9 cellular contexts compared by ENCODE assay signal in genomic region chr4:9381012-9381534, GRCh38. TPM values are rescaled to one million over a fixed set of nuclear protein-coding genes. Genes with fewer than 3 reads are reported as not detected.
DNase-seq lines count a peak whose midpoint lies in the region; ATAC-seq, FAIRE-seq and TF ChIP-seq lines count a peak whose summit lies in the region.
"Not testable (repeated sequence)": the region's sequence is repeated elsewhere in the genome, so short reads cannot be mapped to it uniquely, and the experiment has no call there.
"Had no signal": no experiment of that assay in that cellular context is flagged by ENCODE, and none has a peak within 500 bp of the region (broad histone marks: within the 10 kb centered on the region; RNA-seq: fewer than 3 reads in every experiment).

No MANE protein-coding gene starts in this region.

- peak; percentile 22 for DNase-seq in HFFc6
- peak in 32 of 34 experiments; percentile 8 to 62 (median 32) for DNase-seq in T-cell
- DNase-seq in activated T-cell treated with anti-CD3 and anti-CD28 coated beads, Interleukin-2, amount 50 U/mL, for 72 hours, result peak; percentile 61 to 62
- peak; percentile 27 to 35 (median 29) for DNase-seq in effector memory CD4-positive, alpha-beta T cell
- DNase-seq in kidney, result peak; percentile 79
- peak; percentile 12 for DNase-seq in stimulated activated CD8-positive, alpha-beta memory T cell treated with anti-CD3 and anti-CD28 coated beads, Interleukin-15, amount 100 ng/mL, for 24 hours (ENCODE audit: low read depth)

- FAIRE-seq in kidney (lab: Jason Lieb, UNC), result peak; percentile 90

- H3K9ac ChIP-seq in kidney (ENCODE audit: low read length in 2 of 2); parathyroid adenoma: not testable (repeated sequence)

- H3K27ac Mint-ChIP-seq in HFFc6; T-cell; activated T-cell treated with anti-CD3 and anti-CD28 coated beads, Interleukin-2, amount 50 U/mL, for 72 hours: not testable (repeated sequence)

- not testable (repeated sequence) for H3K27me3 Mint-ChIP-seq in HFFc6 (ENCODE audit: insufficient read depth); T-cell; activated T-cell treated with anti-CD3 and anti-CD28 coated beads, Interleukin-2, amount 50 U/mL, for 72 hours (ENCODE audit: low read depth)

- CTCF ChIA-PET in T-cell (lab: Charles Lee), result not testable (repeated sequence)

- intact Hi-C loops in kidney (cut with DNase I), result not testable (repeated sequence)

- peak; percentile 72 for TF ChIP-seq CTCF in C4-2B (conservative IDR thresholded peaks at IDR 0.05)
- peak; percentile 73 for TF ChIP-seq CTCF in HFFc6 (IDR thresholded peaks at IDR 0.05)
- TF ChIP-seq CTCF in kidney (IDR thresholded peaks at IDR 0.05; ENCODE audit: borderline replicate concordance, extremely low read depth, insufficient read depth), result peak; percentile 30
- peak; percentile 56 for TF ChIP-seq CTCF in parathyroid adenoma (IDR thresholded peaks at IDR 0.05)

- H3K27ac ChIP-seq in C4-2B; effector memory CD4-positive, alpha-beta T cell (ENCODE audit: insufficient read depth, low read length, poor library complexity, severe bottlenecking); kidney (ENCODE audit: low read depth in 2 of 2, low read length in 2 of 2); parathyroid adenoma: not testable (repeated sequence)

- ATAC-seq in T-cell (replicated peaks in 1 of 4), result peak in 1 of 4 experiments; percentile 42
- ATAC-seq in activated T-cell treated with anti-CD3 and anti-CD28 coated beads, Interleukin-2, amount 50 U/mL, for 72 hours (replicated peaks in 1 of 2), result peak; percentile 48 to 70

- H3K9me3 Mint-ChIP-seq in HFFc6, result peaks cover 29% of the 10 kb centered on the region
- not testable (repeated sequence) for H3K9me3 Mint-ChIP-seq in T-cell; activated T-cell treated with anti-CD3 and anti-CD28 coated beads, Interleukin-2, amount 50 U/mL, for 72 hours

- H3K4me3 Mint-ChIP-seq in HFFc6, result not testable (repeated sequence)
- H3K4me3 Mint-ChIP-seq in T-cell, result peak overlapping the region; percentile 25 to 61 (median 61)
- peak overlapping the region; percentile 36 to 65 for H3K4me3 Mint-ChIP-seq in activated T-cell treated with anti-CD3 and anti-CD28 coated beads, Interleukin-2, amount 50 U/mL, for 72 hours

- H3K36me3 Mint-ChIP-seq in HFFc6 (ENCODE audit: low read depth); T-cell; activated T-cell treated with anti-CD3 and anti-CD28 coated beads, Interleukin-2, amount 50 U/mL, for 72 hours (ENCODE audit: insufficient read depth in 2 of 2): not testable (repeated sequence)

- H3K27me3 ChIP-seq in effector memory CD4-positive, alpha-beta T cell (replicated peaks; ENCODE audit: control insufficient read depth, insufficient read depth, low read length, poor library complexity, severe bottlenecking); parathyroid adenoma (ENCODE audit: control insufficient read depth, insufficient read depth, low read length): not testable (repeated sequence)

- H3K4me1 ChIP-seq in effector memory CD4-positive, alpha-beta T cell (ENCODE audit: control insufficient read depth, insufficient read depth, low read length, poor library complexity, severe bottlenecking); kidney (ENCODE audit: control insufficient read depth in 1 of 2, insufficient read depth in 1 of 2, low read depth in 1 of 2, low read length in 2 of 2); parathyroid adenoma: not testable (repeated sequence)

- H3K4me2 ChIP-seq in parathyroid adenoma (ENCODE audit: low read length), result peak overlapping the region; percentile 67

- peak overlapping the region; percentile 32 for H3K4me3 ChIP-seq in effector memory CD4-positive, alpha-beta T cell (ENCODE audit: insufficient read depth, low read depth, low read length, poor library complexity, severe bottlenecking)
- H3K4me3 ChIP-seq in kidney (ENCODE audit: low read length in 2 of 2) (peak overlapping the region in 1 of 2 donors; percentile 37), parathyroid adenoma (ENCODE audit: low read depth, low read length) (peak overlapping the region; percentile 57)

- H3K9me3 ChIP-seq in effector memory CD4-positive, alpha-beta T cell (ENCODE audit: control insufficient read depth, low read length); kidney (ENCODE audit: control insufficient read depth in 1 of 2, low read length in 2 of 2); parathyroid adenoma (ENCODE audit: control insufficient read depth, low read length): not testable (repeated sequence)

- POLR2A ChIA-PET in T-cell (lab: Charles Lee), result not testable (repeated sequence)

- not testable (repeated sequence) for H3K36me3 ChIP-seq in effector memory CD4-positive, alpha-beta T cell (ENCODE audit: control insufficient read depth, insufficient read depth, low read length); kidney (ENCODE audit: control insufficient read depth in 1 of 2, insufficient read depth in 2 of 2, low read length in 2 of 2); parathyroid adenoma (ENCODE audit: control insufficient read depth, insufficient read depth, low read length)

- peak overlapping the region; percentile 67 for H2AFZ ChIP-seq in parathyroid adenoma

- not testable (repeated sequence) for H3K4me1 Mint-ChIP-seq in HFFc6 (ENCODE audit: low read depth); T-cell; activated T-cell treated with anti-CD3 and anti-CD28 coated beads, Interleukin-2, amount 50 U/mL, for 72 hours (ENCODE audit: low read depth)

- not testable (repeated sequence) for H3K79me2 ChIP-seq in parathyroid adenoma

RNA-seq across cellular contexts. Expression of gene USP17L30, which starts 18.1 kb away (rescaled TPM):
- not detected for total RNA-seq in HFFc6 (2021; fragmentation: NEBNext Ultra II Directional; extraction: Animal tissue kit (Norgen Biotek cat#: 25700))
- total RNA-seq in T-cell (not detected), kidney (not detected)
- not detected for total RNA-seq in activated T-cell treated with anti-CD3 and anti-CD28 coated beads, Interleukin-2, amount 50 U/mL, for 72 hours
- not detected for polyA plus RNA-seq in kidney (ENCODE audit: insufficient read depth, low read depth, low replicate concordance)
- total RNA-seq: H4 had no signal

RNA-seq across cellular contexts. Expression of gene USP17L29, which starts 27.6 kb away (rescaled TPM):
- not detected for total RNA-seq in HFFc6 (2021; fragmentation: NEBNext Ultra II Directional; extraction: Animal tissue kit (Norgen Biotek cat#: 25700))
- total RNA-seq in T-cell (not detected), kidney (not detected)
- total RNA-seq in activated T-cell treated with anti-CD3 and anti-CD28 coated beads, Interleukin-2, amount 50 U/mL, for 72 hours, result not detected
- polyA plus RNA-seq in kidney (ENCODE audit: insufficient read depth, low read depth, low replicate concordance), result not detected
- total RNA-seq: H4 had no signal

RNA-seq across cellular contexts. Expression of gene USP17L28, which starts 32.4 kb away (rescaled TPM):
- not detected for total RNA-seq in HFFc6 (2021; fragmentation: NEBNext Ultra II Directional; extraction: Animal tissue kit (Norgen Biotek cat#: 25700))
- total RNA-seq in T-cell (not detected), kidney (not detected)
- not detected for total RNA-seq in activated T-cell treated with anti-CD3 and anti-CD28 coated beads, Interleukin-2, amount 50 U/mL, for 72 hours
- polyA plus RNA-seq in kidney (ENCODE audit: insufficient read depth, low read depth, low replicate concordance), result not detected
- total RNA-seq: H4 had no signal

RNA-seq across cellular contexts. Expression of gene USP17L27, which starts 37.1 kb away (rescaled TPM):
- total RNA-seq in HFFc6 (2021; fragmentation: NEBNext Ultra II Directional; extraction: Animal tissue kit (Norgen Biotek cat#: 25700)), result not detected
- total RNA-seq in T-cell, result not detected
- total RNA-seq in activated T-cell treated with anti-CD3 and anti-CD28 coated beads, Interleukin-2, amount 50 U/mL, for 72 hours, result not detected
- total RNA-seq in kidney, result not detected
- not detected for polyA plus RNA-seq in kidney (ENCODE audit: insufficient read depth, low read depth, low replicate concordance)
- total RNA-seq: H4 had no signal

RNA-seq across cellular contexts. Expression of gene USP17L5, which starts 41.9 kb away (rescaled TPM):
- not detected for total RNA-seq in HFFc6 (2021; fragmentation: NEBNext Ultra II Directional; extraction: Animal tissue kit (Norgen Biotek cat#: 25700))
- total RNA-seq in T-cell, result not detected
- total RNA-seq in activated T-cell treated with anti-CD3 and anti-CD28 coated beads, Interleukin-2, amount 50 U/mL, for 72 hours, result not detected
- total RNA-seq in kidney, result not detected
- polyA plus RNA-seq in kidney (ENCODE audit: insufficient read depth, low read depth, low replicate concordance), result not detected
- total RNA-seq: H4 had no signal

Comparison
In these comparisons a context has a peak if more than half of its experiments do, and no peak if none do; other contexts are left out.
1. DNase-seq: peak in every context shown above with its lines; median percentile 79 in kidney; 62 in activated T-cell treated with anti-CD3 and anti-CD28 coated beads, Interleukin-2, amount 50 U/mL, for 72 hours; 32 in T-cell; 29 in effector memory CD4-positive, alpha-beta T cell; 22 in HFFc6; 12 in stimulated activated CD8-positive, alpha-beta memory T cell treated with anti-CD3 and anti-CD28 coated beads, Interleukin-15, amount 100 ng/mL, for 24 hours.